In the genomic region with DNA sequence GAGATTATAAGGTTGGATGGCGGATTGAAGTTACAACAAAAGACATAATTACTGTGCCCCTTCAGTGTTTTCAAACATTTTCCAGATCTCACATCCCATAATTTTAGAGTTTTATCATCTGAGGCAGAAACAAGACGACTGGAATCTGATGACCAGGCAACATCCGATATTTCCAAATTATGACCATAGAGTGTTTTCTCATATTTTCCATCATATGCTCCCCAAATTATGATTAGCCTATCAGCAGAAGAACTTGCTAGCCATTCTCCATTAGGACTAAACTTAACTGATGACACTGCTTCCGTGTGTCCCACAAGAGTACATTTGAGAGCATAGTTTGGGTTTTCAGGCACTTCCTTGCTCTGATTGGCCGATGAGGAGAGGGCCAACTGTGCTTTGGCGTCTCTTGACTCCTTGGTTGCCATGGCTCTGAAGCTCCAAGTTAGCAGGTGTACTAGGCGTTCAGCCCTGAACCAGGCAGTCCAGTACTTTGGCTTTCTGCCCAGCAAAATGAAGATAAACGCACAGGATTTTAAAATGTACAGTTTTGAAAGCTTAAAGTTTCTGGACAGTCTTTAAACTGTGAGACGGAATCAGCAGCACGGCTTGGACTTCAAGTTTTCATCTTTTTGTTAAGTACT, we compare ENCODE assay signal across 8 cellular contexts. TPM values are rescaled to one million over a fixed set of nuclear protein-coding genes. Genes with fewer than 3 reads are reported as not detected.
DNase-seq lines count a peak whose midpoint lies in the region; ATAC-seq lines count a peak whose summit lies in the region.

No MANE protein-coding gene starts in this region.

- no peaks in the 10 kb centered on the region for H3K27me3 Mint-ChIP-seq in activated CD8-positive, alpha-beta memory T cell treated with anti-CD3 and anti-CD28 coated beads, Interleukin-2, amount 10 ng/mL, durations not matched to agents 7 days and 5 days

- peak; percentile 76 for DNase-seq in activated CD8-positive, alpha-beta memory T cell treated with anti-CD3 and anti-CD28 coated beads, Interleukin-2, amount 10 ng/mL, durations not matched to agents 7 days and 5 days
- no peak for DNase-seq in activated CD8-positive, alpha-beta memory T cell treated with anti-CD3 and anti-CD28 coated beads, Interleukin-2, amount 50 U/mL, for 4 hours
- DNase-seq in T-helper 1 cell (peak in 4 of 5 donors; percentile 9 to 64 (median 38)), dermis blood vessel endothelial cell (peak; percentile 69), medulla oblongata (ENCODE audit: extremely low spot score) (peak; percentile 51), stromal cell of bone marrow (ENCODE audit: low read depth) (peak; percentile 28), NCI-H2081 treated with DMSO at 0.1 percent for 48 hours (lab: John Stamatoyannopoulos, UW) (no peak)

- H3K4me1 Mint-ChIP-seq in activated CD8-positive, alpha-beta memory T cell treated with anti-CD3 and anti-CD28 coated beads, Interleukin-2, amount 10 ng/mL, durations not matched to agents 7 days and 5 days, result peaks cover 47% of the 10 kb centered on the region

- H3K9me3 Mint-ChIP-seq in activated CD8-positive, alpha-beta memory T cell treated with anti-CD3 and anti-CD28 coated beads, Interleukin-2, amount 10 ng/mL, durations not matched to agents 7 days and 5 days (ENCODE audit: low read depth), result no peaks in the 10 kb centered on the region

- H3K36me3 Mint-ChIP-seq in activated CD8-positive, alpha-beta memory T cell treated with anti-CD3 and anti-CD28 coated beads, Interleukin-2, amount 10 ng/mL, durations not matched to agents 7 days and 5 days, result peaks cover 20% of the 10 kb centered on the region

- ATAC-seq in activated CD8-positive, alpha-beta memory T cell treated with anti-CD3 and anti-CD28 coated beads, Interleukin-2, amount 10 ng/mL, durations not matched to agents 7 days and 5 days, result peak; percentile 54
- ATAC-seq in HG03097 (IDR thresholded peaks at IDR 0.05; ENCODE audit: low FRiP score, unreplicated experiment), result peak; percentile 32

- H3K4me3 Mint-ChIP-seq in activated CD8-positive, alpha-beta memory T cell treated with anti-CD3 and anti-CD28 coated beads, Interleukin-2, amount 10 ng/mL, durations not matched to agents 7 days and 5 days, result peak overlapping the region; percentile 95

- CTCF ChIA-PET in activated CD8-positive, alpha-beta memory T cell treated with anti-CD3 and anti-CD28 coated beads, Interleukin-2, amount 10 ng/mL, durations not matched to agents 7 days and 5 days (lab: Charles Lee), result interaction anchor here (0.6 to 3.6 kb wide), 8 partner anchors 16 to 264 kb away, joined by 3 to 26 read pairs (median 5); a partner anchor contains a TSS

- H3K27ac Mint-ChIP-seq in activated CD8-positive, alpha-beta memory T cell treated with anti-CD3 and anti-CD28 coated beads, Interleukin-2, amount 10 ng/mL, durations not matched to agents 7 days and 5 days, result peak overlapping the region; percentile 95

RNA-seq across cellular contexts. Expression of a gene that starts 0.6 kb away (rescaled TPM):
- 1 to 10 TPM; 4.6 to 4.8 TPM for total RNA-seq in activated CD8-positive, alpha-beta memory T cell treated with anti-CD3 and anti-CD28 coated beads, Interleukin-2, amount 10 ng/mL, durations not matched to agents 7 days and 5 days
- total RNA-seq in dermis blood vessel endothelial cell, result 4.6 and 4.8 TPM in 2 replicates

RNA-seq across cellular contexts. Expression of a gene that starts 31.2 kb away (rescaled TPM):
- 10 to 100 TPM; 51.3 to 63.9 TPM for total RNA-seq in activated CD8-positive, alpha-beta memory T cell treated with anti-CD3 and anti-CD28 coated beads, Interleukin-2, amount 10 ng/mL, durations not matched to agents 7 days and 5 days
- total RNA-seq in dermis blood vessel endothelial cell, result 5.3 and 16.5 TPM in 2 replicates

RNA-seq across cellular contexts. Expression of a gene that starts 32.2 kb away (rescaled TPM):
- 10 to 100 TPM; 39.3 to 48.9 TPM for total RNA-seq in activated CD8-positive, alpha-beta memory T cell treated with anti-CD3 and anti-CD28 coated beads, Interleukin-2, amount 10 ng/mL, durations not matched to agents 7 days and 5 days
- total RNA-seq in dermis blood vessel endothelial cell, result 30.6 and 36.8 TPM in 2 replicates

Comparison
In these comparisons a context has a peak if more than half of its experiments do, and no peak if none do; other contexts are left out.
1. DNase-seq: peak in activated CD8-positive, alpha-beta memory T cell treated with anti-CD3 and anti-CD28 coated beads, Interleukin-2, amount 10 ng/mL, durations not matched to agents 7 days and 5 days (single experiment), T-helper 1 cell (4 of 5), dermis blood vessel endothelial cell (single experiment), medulla oblongata (single experiment) and stromal cell of bone marrow (single experiment); none in activated CD8-positive, alpha-beta memory T cell treated with anti-CD3 and anti-CD28 coated beads, Interleukin-2, amount 50 U/mL, for 4 hours (single experiment) and NCI-H2081 treated with DMSO at 0.1 percent for 48 hours (single experiment).